Comparison of ENCODE assay signal across 1 cellular context in genomic region chr19:55437410-55437809, GRCh38.
A peak's percentile ranks its signal among the peaks of the same experiment; 100 is the strongest.
TF ChIP-seq lines count a peak whose summit lies in the region.

No MANE protein-coding gene starts in this region.

TF ChIP-seq in K562, 482 proteins besides CTCF, POLR2A, EP300 and RAD21 (continued from another document):
- TF ChIP-seq RERE (CRISPR knock-in tag; IDR thresholded peaks at IDR 0.05; ENCODE audit: borderline replicate concordance): 0 out of 2 replicates have a peak, but pooled peaks have one; percentile 70
- no peak for TF ChIP-seq ZNF408 (CRISPR knock-in tag; IDR thresholded peaks at IDR 0.05; ENCODE audit: low read depth)
- TF ChIP-seq SRF (CRISPR knock-in tag; IDR thresholded peaks at IDR 0.05): peak in 1 of 2 experiments; percentile 75; a peak in 2 of 4 replicates
- no peak for TF ChIP-seq CHCHD3 (CRISPR knock-in tag; IDR thresholded peaks at IDR 0.05)
- peak; percentile 80; the same call in 1 of the 2 replicates for TF ChIP-seq PRMT5 (CRISPR knock-in tag; IDR thresholded peaks at IDR 0.05)
- TF ChIP-seq CSDE1 (IDR thresholded peaks at IDR 0.05): no peak
- no peak for TF ChIP-seq BCOR (IDR thresholded peaks at IDR 0.05)
- 0 out of 2 replicates have a peak, but pooled peaks have one; percentile 66 for TF ChIP-seq ZNF589 (CRISPR knock-in tag; IDR thresholded peaks at IDR 0.05; ENCODE audit: low read depth)
- no peak for TF ChIP-seq USF1 (CRISPR knock-in tag; IDR thresholded peaks at IDR 0.05)
- TF ChIP-seq MECOM (CRISPR knock-in tag; IDR thresholded peaks at IDR 0.05): no peak
- TF ChIP-seq SMAD1 (IDR thresholded peaks at IDR 0.05; ENCODE audit: low read depth, low read length, partially characterized antibody): no peak
- no peak for TF ChIP-seq WHSC1 (IDR thresholded peaks at IDR 0.05; ENCODE audit: low read length)
- no peak for TF ChIP-seq ZNF551 (CRISPR knock-in tag; IDR thresholded peaks at IDR 0.05)
- TF ChIP-seq NR2C1 (IDR thresholded peaks at IDR 0.05): no peak
- no peak for TF ChIP-seq NR2C1 (tag; IDR thresholded peaks at IDR 0.05)
- 0 out of 2 replicates have a peak, but pooled peaks have one; percentile 33 for TF ChIP-seq ZBTB2 (IDR thresholded peaks at IDR 0.05)
- TF ChIP-seq EWSR1 (IDR thresholded peaks at IDR 0.05; ENCODE audit: borderline replicate concordance, low read depth, partially characterized antibody): no peak
- no peak for TF ChIP-seq TEAD4 (IDR thresholded peaks at IDR 0.05; ENCODE audit: low read length)
- TF ChIP-seq TEAD4 (CRISPR knock-in tag; IDR thresholded peaks at IDR 0.05; ENCODE audit: borderline replicate concordance): 0 out of 2 replicates have a peak, but pooled peaks have one; percentile 61
- TF ChIP-seq ARID4B (CRISPR knock-in tag; IDR thresholded peaks at IDR 0.05): peak; percentile 83
- no peak for TF ChIP-seq MBD1 (CRISPR knock-in tag; IDR thresholded peaks at IDR 0.05)
